In genomic region chr22:28977050-28977449, GRCh38 we compare ENCODE assay signal across 13 cellular contexts.
A peak's percentile ranks its signal among the peaks of the same experiment; 100 is the strongest.
DNase-seq lines count a peak whose midpoint lies in the region; ATAC-seq and TF ChIP-seq lines count a peak whose summit lies in the region.
"Had no signal": no experiment of that assay in that cellular context is flagged by ENCODE, and none has a peak within 500 bp of the region (broad histone marks: within the 10 kb centered on the region; RNA-seq: fewer than 3 reads in every experiment).

No MANE protein-coding gene starts in this region.

- peak overlapping the region; percentile 23; the same call in 1 of the 2 replicates for H3K4me3 ChIP-seq in MG63
- H3K4me3 ChIP-seq in lower lobe of right lung: peak overlapping the region; percentile 13
- H3K4me3 ChIP-seq in thoracic aorta: peak overlapping the region; percentile 57
- H3K4me3 ChIP-seq: HAP-1 had no signal

- H3K27ac ChIP-seq in lower lobe of right lung (peak overlapping the region; percentile 19), thoracic aorta (peak overlapping the region; percentile 13 to 65)

- H3K9me3 ChIP-seq in MG63 (no peaks in the 10 kb centered on the region), lower lobe of right lung (no peaks in the 10 kb centered on the region), thoracic aorta (no peaks in the 10 kb centered on the region)
- H3K9me3 ChIP-seq: HAP-1 had no signal

- H3K27me3 ChIP-seq in MG63 (no peaks in the 10 kb centered on the region), lower lobe of right lung (ENCODE audit: low read depth) (no peaks in the 10 kb centered on the region), thoracic aorta (replicated peaks; ENCODE audit: insufficient read depth) (no peaks in the 10 kb centered on the region)

- DNase-seq in MG63 (no peak), dermis blood vessel endothelial cell (peak; percentile 18), lower lobe of right lung (no peak), thoracic aorta (ENCODE audit: low spot score) (no peak), NCI-H1436 (lab: John Stamatoyannopoulos, UW) (no peak)
- no peak for DNase-seq in activated CD4-positive, alpha-beta T cell treated with anti-CD3 and anti-CD28 coated beads, Interleukin-2, amount 50 U/mL, for 4 hours
- no peak for DNase-seq in stimulated activated naive CD8-positive, alpha-beta T cell treated with anti-CD3 and anti-CD28 coated beads, Interleukin-15, Interleukin-2, amounts not matched to agents 100 U/mL and 50 U/mL, for 24 hours
- DNase-seq: activated CD8-positive, alpha-beta T cell treated with anti-CD3 and anti-CD28 coated beads for 36 hours; DND-41; NCI-H2081; posterior cingulate gyrus had no signal

- ATAC-seq in lower lobe of right lung (no peak), thoracic aorta (ENCODE audit: insufficient number of reproducible peaks, low FRiP score, low read depth) (no peak), GM19023 (IDR thresholded peaks at IDR 0.05; ENCODE audit: unreplicated experiment) (no peak)
- no peak for ATAC-seq in stimulated activated naive CD8-positive, alpha-beta T cell treated with anti-CD3 and anti-CD28 coated beads, Interleukin-15, Interleukin-2, amounts not matched to agents 100 U/mL and 50 U/mL, for 24 hours

- H3K4me1 ChIP-seq in lower lobe of right lung: peaks cover 31% of the 10 kb centered on the region
- peaks cover 16 to 56% of the 10 kb centered on the region in 2 donors for H3K4me1 ChIP-seq in thoracic aorta (ENCODE audit: control insufficient read depth in 1 of 2, low read depth in 2 of 2)

- H3K36me3 ChIP-seq in MG63 (no peaks in the 10 kb centered on the region), lower lobe of right lung (no peaks in the 10 kb centered on the region), thoracic aorta (no peaks in the 10 kb centered on the region)
- H3K36me3 ChIP-seq: HAP-1 had no signal

- TF ChIP-seq CTCF in lower lobe of right lung (IDR thresholded peaks at IDR 0.05) (no peak), thoracic aorta (IDR thresholded peaks at IDR 0.05) (no peak)

- intact Hi-C loops in lower lobe of right lung (cut with DNase I): no loop called here
